ENCODE assay signal across 1 cellular context in genomic region chr13:99496322-99497142, GRCh38.
A peak's percentile ranks its signal among the peaks of the same experiment; 100 is the strongest.
TF ChIP-seq lines count a peak whose summit lies in the region.

No MANE protein-coding gene starts in this region.

TF ChIP-seq in HepG2, 621 proteins besides CTCF, POLR2A, EP300 and RAD21 (continued from another document and continues in another):
- TF ChIP-seq SIN3A (IDR thresholded peaks at IDR 0.05; ENCODE audit: borderline replicate concordance, low read depth, low read length) (peak; percentile 53; the same call in 1 of the 2 replicates), PRDM15 (CRISPR knock-in tag; IDR thresholded peaks at IDR 0.05) (peak; percentile 61; the same call in 1 of the 2 replicates), RBAK (CRISPR knock-in tag; IDR thresholded peaks at IDR 0.05) (0 out of 2 replicates have a peak, but pooled peaks have one; percentile 46), ZBTB40 (IDR thresholded peaks at IDR 0.05) (no peak), ZBTB40 (CRISPR knock-in tag; IDR thresholded peaks at IDR 0.05) (no peak), ZBTB43 (CRISPR knock-in tag; conservative IDR thresholded peaks at IDR 0.05) (peak; percentile 63; the same call in 1 of the 2 replicates), CERS6 (CRISPR knock-in tag; IDR thresholded peaks at IDR 0.05) (no peak), ZNF784 (CRISPR knock-in tag; IDR thresholded peaks at IDR 0.05; ENCODE audit: borderline replicate concordance) (no peak; the same call in 1 of the 2 replicates), HMGXB3 (CRISPR knock-in tag; IDR thresholded peaks at IDR 0.05; ENCODE audit: borderline replicate concordance) (peak; percentile 93), KLF12 (CRISPR knock-in tag; IDR thresholded peaks at IDR 0.05; ENCODE audit: borderline replicate concordance) (0 out of 2 replicates have a peak, but pooled peaks have one; percentile 43), ZBTB20 (CRISPR knock-in tag; IDR thresholded peaks at IDR 0.05; ENCODE audit: borderline replicate concordance, low read depth) (no peak), TAF1 (CRISPR knock-in tag; IDR thresholded peaks at IDR 0.05) (peak; percentile 36), PHF21A (CRISPR knock-in tag; IDR thresholded peaks at IDR 0.05) (peak; percentile 90), ASH2L (IDR thresholded peaks at IDR 0.05; ENCODE audit: insufficient read length, low read depth, low read length) (peak; percentile 53), ZFP90 (CRISPR knock-in tag; IDR thresholded peaks at IDR 0.05; ENCODE audit: borderline replicate concordance) (0 out of 2 replicates have a peak, but pooled peaks have one; percentile 66), ZMYM2 (CRISPR knock-in tag; IDR thresholded peaks at IDR 0.05) (0 out of 2 replicates have a peak, but pooled peaks have one; percentile 21), KLF6 (CRISPR knock-in tag; IDR thresholded peaks at IDR 0.05) (0 out of 2 replicates have a peak, but pooled peaks have one; percentile 7), SOX5 (CRISPR knock-in tag; IDR thresholded peaks at IDR 0.05; ENCODE audit: borderline replicate concordance) (no peak), MIER2 (CRISPR knock-in tag; IDR thresholded peaks at IDR 0.05) (no peak), MYPOP (CRISPR knock-in tag; IDR thresholded peaks at IDR 0.05) (0 out of 2 replicates have a peak, but pooled peaks have one; percentile 13), YEATS4 (CRISPR knock-in tag; IDR thresholded peaks at IDR 0.05; ENCODE audit: borderline replicate concordance) (peak; percentile 62; the same call in 1 of the 2 replicates), ZSCAN12 (CRISPR knock-in tag; IDR thresholded peaks at IDR 0.05) (peak; percentile 38; the same call in 1 of the 2 replicates), CEBPZ (IDR thresholded peaks at IDR 0.05; ENCODE audit: low read length) (no peak), DRAP1 (CRISPR knock-in tag; IDR thresholded peaks at IDR 0.05) (peak; percentile 92), ATF1 (CRISPR knock-in tag; IDR thresholded peaks at IDR 0.05) (peak; percentile 65), CCDC6 (CRISPR knock-in tag; IDR thresholded peaks at IDR 0.05) (peak; percentile 76)
